Comparison of ENCODE assay signal across 12 cellular contexts in genomic region chr2:131056204-131056975, GRCh38. TPM values are rescaled to one million over a fixed set of nuclear protein-coding genes. Genes with fewer than 3 reads are reported as not detected.
A peak's percentile ranks its signal among the peaks of the same experiment; 100 is the strongest.
DNase-seq lines count a peak whose midpoint lies in the region; ATAC-seq and TF ChIP-seq lines count a peak whose summit lies in the region.
"Had no signal": no experiment of that assay in that cellular context is flagged by ENCODE, and none has a peak within 500 bp of the region (broad histone marks: within the 10 kb centered on the region; RNA-seq: fewer than 3 reads in every experiment).

No MANE protein-coding gene starts in this region.

- peak overlapping the region; percentile 12 for H3K14ac ChIP-seq in IMR-90 (replicated peaks; ENCODE audit: low read depth, low read length)

- peak overlapping the region in 4 of 7 donors; percentile 30 to 88 (median 58) for H3K27ac Mint-ChIP-seq in CD4-positive, alpha-beta memory T cell
- peak overlapping the region; percentile 82 for H3K27ac Mint-ChIP-seq in chondrocyte (ENCODE audit: unreplicated experiment)
- peak overlapping the region in 6 of 10 donors; percentile 26 to 87 (median 54) for H3K27ac Mint-ChIP-seq in naive thymus-derived CD8-positive, alpha-beta T cell
- H3K27ac Mint-ChIP-seq: nephron had no signal

- peak overlapping the region; percentile 77 for H4K91ac ChIP-seq in IMR-90 (ENCODE audit: insufficient read depth, low read depth, low read length)

- H2BK15ac ChIP-seq in IMR-90 (ENCODE audit: low read depth, low read length), result peak overlapping the region; percentile 45; the same call in 1 of the 3 replicates

- H3K27me3 Mint-ChIP-seq in CD4-positive, alpha-beta memory T cell, result no peaks in the 10 kb centered on the region
- H3K27me3 Mint-ChIP-seq in chondrocyte (ENCODE audit: low read depth), result no peaks in the 10 kb centered on the region
- no peaks in the 10 kb centered on the region for H3K27me3 Mint-ChIP-seq in naive thymus-derived CD8-positive, alpha-beta T cell
- H3K27me3 Mint-ChIP-seq: IgD-negative memory B cell had no signal

- peak overlapping the region; percentile 75 for H2BK5ac ChIP-seq in IMR-90 (ENCODE audit: low read depth, low read length, poor library complexity, severe bottlenecking)

- H3K27ac ChIP-seq in CD4-positive, alpha-beta memory T cell (ENCODE audit: low read depth, low read length), result no peak overlapping the region
- peak overlapping the region; percentile 43 for H3K27ac ChIP-seq in IMR-90 (ENCODE audit: insufficient read depth, low read length)
- H3K27ac ChIP-seq in WERI-Rb-1, result no peak overlapping the region
- H3K27ac ChIP-seq: C4-2B had no signal

- peak overlapping the region; percentile 7 for H2AFZ ChIP-seq in IMR-90 (replicated peaks; ENCODE audit: low read length, poor library complexity)

- WGBS in IMR-90 (ENCODE audit: extremely low coverage in 2 of 2, insufficient read length in 1 of 2), 2 experiments, result no CpG with 5 or more reads among the region's 6 CpGs

- peak overlapping the region; percentile 55; the same call in 1 of the 2 replicates for H3K9ac ChIP-seq in IMR-90 (ENCODE audit: low read depth, low read length)

- dilution Hi-C loops in IMR-90 (cut with HindIII; ENCODE audit: low sequenced_read_pairs, unreplicated experiment), result no loop called here

- TF ChIP-seq POLR2A in IMR-90 (IDR thresholded peaks at IDR 0.05; ENCODE audit: low read depth, low read length), result no peak

- H2AK5ac ChIP-seq in IMR-90 (ENCODE audit: low read depth, low read length), result peak overlapping the region; percentile 43; the same call in 1 of the 2 replicates

- POLR2A ChIA-PET in CD4-positive, alpha-beta memory T cell (lab: Charles Lee; ENCODE audit: partially characterized antibody), result no interaction called here
- POLR2A ChIA-PET in IMR-90 (lab: Charles Lee; ENCODE audit: unreplicated experiment), result interaction anchor here (0.8 kb wide), 1 partner anchor 10 kb away, joined by 4 read pairs; no protein-coding TSS in a partner anchor
- POLR2A ChIA-PET in naive thymus-derived CD8-positive, alpha-beta T cell (lab: Charles Lee), result no interaction called here

- CTCF ChIA-PET in CD4-positive, alpha-beta memory T cell (lab: Charles Lee; ENCODE audit: partially characterized antibody), result interaction anchor here (1.4 kb wide), 1 partner anchor 15 kb away, joined by 3 read pairs; no protein-coding TSS in a partner anchor
- CTCF ChIA-PET in IMR-90 (lab: Yijun Ruan, JAX), result interaction anchor here (0.7 kb wide), 1 partner anchor 18 kb away, joined by 3 read pairs; no protein-coding TSS in a partner anchor

- H2BK20ac ChIP-seq in IMR-90 (ENCODE audit: low read depth, low read length), result peak overlapping the region; percentile 47

- peaks cover 64% of the 10 kb centered on the region for H4K20me1 ChIP-seq in IMR-90 (ENCODE audit: insufficient read depth, low read length)

- no TSS peak for BruUV-seq in IMR-90 (replicated peaks; lab: Mats Ljungman, UMichigan)

- intact Hi-C loops in CD4-positive, alpha-beta memory T cell (cut with micrococcal nuclease), result no loop called here
- intact Hi-C loops in IMR-90 (cut with micrococcal nuclease), result loop anchor here (5.0 kb wide), 1 partner anchor 36 kb away; the partner anchor contains the start of gene FAM168B

- H3K9me1 ChIP-seq in IMR-90 (ENCODE audit: insufficient read depth, low read length), result peaks cover 28% of the 10 kb centered on the region

- H3K4me2 ChIP-seq in IMR-90 (ENCODE audit: low read depth, low read length), result peak overlapping the region; percentile 44; the same call in 1 of the 2 replicates

- peaks cover 0 to 3% (median 0%) of the 10 kb centered on the region in 8 donors for H3K9me3 Mint-ChIP-seq in CD4-positive, alpha-beta memory T cell
- no peaks in the 10 kb centered on the region for H3K9me3 Mint-ChIP-seq in chondrocyte (ENCODE audit: low read depth)
- H3K9me3 Mint-ChIP-seq in naive thymus-derived CD8-positive, alpha-beta T cell, result no peaks in the 10 kb centered on the region
- H3K9me3 Mint-ChIP-seq: nephron had no signal

- DNase-seq in CD4-positive, alpha-beta memory T cell, result no peak
- DNase-seq in IMR-90, result no peak
- no peak for DNase-seq in chondrocyte (ENCODE audit: low spot score)
- no peak for DNase-seq in naive thymus-derived CD8-positive, alpha-beta T cell
- DNase-seq in WERI-Rb-1, result no peak
- no peak for DNase-seq in HT-29 (ENCODE audit: low spot score)
- no peak for DNase-seq in NCI-H82 (lab: John Stamatoyannopoulos, UW)
- DNase-seq: aorta had no signal

- peak overlapping the region; percentile 70 for H3K4ac ChIP-seq in IMR-90 (ENCODE audit: low read depth, low read length)

- peak overlapping the region; percentile 56; the same call in 1 of the 2 replicates for H3K18ac ChIP-seq in IMR-90 (ENCODE audit: low read depth, low read length)

- H4K8ac ChIP-seq in IMR-90 (ENCODE audit: low read depth in 2 of 2, low read length in 2 of 2), result peak overlapping the region; percentile 50 to 66; a peak in 3 of 4 replicates

- no peak overlapping the region for H4K5ac ChIP-seq in IMR-90 (ENCODE audit: low read depth, low read length)

- TF ChIP-seq CTCF in IMR-90 (conservative IDR thresholded peaks at IDR 0.05; ENCODE audit: low read depth, low read length), result no peak
- no peak for TF ChIP-seq CTCF in chondrocyte (IDR thresholded peaks at IDR 0.05)
- TF ChIP-seq CTCF in WERI-Rb-1 (IDR thresholded peaks at IDR 0.05; ENCODE audit: low read depth, low read length), result no peak

- H3K56ac ChIP-seq in IMR-90 (ENCODE audit: extremely low read depth, insufficient read depth, low read length), result peak overlapping the region; percentile 48; the same call in 1 of the 2 replicates

- no peak overlapping the region for H3K4me3 ChIP-seq in CD4-positive, alpha-beta memory T cell (ENCODE audit: low read length in 2 of 2)
- H3K4me3 ChIP-seq in IMR-90 (ENCODE audit: insufficient read depth, low read depth, low read length) (no peak overlapping the region), WERI-Rb-1 (ENCODE audit: low read depth, low read length) (no peak overlapping the region)

- peak overlapping the region; percentile 85 for H3K23ac ChIP-seq in IMR-90 (ENCODE audit: low read depth, low read length)

- H3K36me3 Mint-ChIP-seq in CD4-positive, alpha-beta memory T cell, result peaks cover 54 to 81% of the 10 kb centered on the region in 2 donors
- peaks cover 29% of the 10 kb centered on the region for H3K36me3 Mint-ChIP-seq in chondrocyte (ENCODE audit: low read depth)
- peaks cover 6 to 87% (median 22%) of the 10 kb centered on the region in 3 donors for H3K36me3 Mint-ChIP-seq in naive thymus-derived CD8-positive, alpha-beta T cell

- peak overlapping the region; percentile 37 for H2AK9ac ChIP-seq in IMR-90 (replicated peaks; ENCODE audit: low read depth, low read length, poor library complexity)

- H2BK120ac ChIP-seq in IMR-90 (ENCODE audit: low read depth, low read length), result peak overlapping the region; percentile 89

- no peaks in the 10 kb centered on the region for H3K4me1 ChIP-seq in CD4-positive, alpha-beta memory T cell (ENCODE audit: insufficient read depth, low read length)
- H3K4me1 ChIP-seq in IMR-90 (ENCODE audit: control insufficient read depth, insufficient read depth, low read length), result peaks cover 19% of the 10 kb centered on the region

- no peaks in the 10 kb centered on the region for H3K27me3 ChIP-seq in CD4-positive, alpha-beta memory T cell (ENCODE audit: insufficient read depth, low read length)
- H3K27me3 ChIP-seq in IMR-90 (ENCODE audit: control insufficient read depth, insufficient read depth, low read length) (no peaks in the 10 kb centered on the region), WERI-Rb-1 (ENCODE audit: insufficient read depth, low read depth, severe bottlenecking) (no peaks in the 10 kb centered on the region)

- ATAC-seq in IMR-90 (ENCODE audit: low read depth), result peak; percentile 7; the same call in 1 of the 2 replicates
- no peak for ATAC-seq in naive thymus-derived CD8-positive, alpha-beta T cell
- no peak for ATAC-seq in esophagus mucosa

- peaks cover 34 to 79% of the 10 kb centered on the region in 2 experiments; a peak in 3 of 4 replicates for H3K79me1 ChIP-seq in IMR-90 (ENCODE audit: low read depth in 1 of 2, low read length in 2 of 2)

- H3K4me1 Mint-ChIP-seq in CD4-positive, alpha-beta memory T cell, result peaks cover 16 to 35% (median 27%) of the 10 kb centered on the region in 4 donors
- peaks cover 35% of the 10 kb centered on the region for H3K4me1 Mint-ChIP-seq in chondrocyte (ENCODE audit: low read depth)
- H3K4me1 Mint-ChIP-seq in naive thymus-derived CD8-positive, alpha-beta T cell, result peaks cover 20 to 47% (median 31%) of the 10 kb centered on the region in 4 donors

- TF ChIP-seq RAD21 in IMR-90 (IDR thresholded peaks at IDR 0.05; ENCODE audit: low read length), result no peak

- in situ Hi-C loops in IMR-90 (cut with MboI; ENCODE audit: low sequenced_read_pairs), result no loop called here

- no peak overlapping the region for H3K4me3 Mint-ChIP-seq in CD4-positive, alpha-beta memory T cell
- no peak overlapping the region for H3K4me3 Mint-ChIP-seq in chondrocyte (ENCODE audit: unreplicated experiment)
- no peak overlapping the region for H3K4me3 Mint-ChIP-seq in naive thymus-derived CD8-positive, alpha-beta T cell
- H3K4me3 Mint-ChIP-seq: nephron had no signal

- H3K9me3 ChIP-seq in CD4-positive, alpha-beta memory T cell (ENCODE audit: control insufficient read depth in 1 of 2, low read length in 2 of 2), result no peaks in the 10 kb centered on the region
- H3K9me3 ChIP-seq in IMR-90 (ENCODE audit: control insufficient read depth, insufficient read depth, low read length), result no peaks in the 10 kb centered on the region
- H3K9me3 ChIP-seq in WERI-Rb-1 (ENCODE audit: severe bottlenecking), result no peaks in the 10 kb centered on the region

- H3K36me3 ChIP-seq in CD4-positive, alpha-beta memory T cell (ENCODE audit: insufficient read depth, low read length), result peaks cover 46% of the 10 kb centered on the region
- H3K36me3 ChIP-seq in IMR-90 (ENCODE audit: control insufficient read depth, insufficient read depth, low read length) (peaks cover 41% of the 10 kb centered on the region), WERI-Rb-1 (peaks cover 81% of the 10 kb centered on the region)

RNA-seq across cellular contexts. Expression of gene FAM168B, which starts 36.9 kb away (rescaled TPM):
- total RNA-seq in CD4-positive, alpha-beta memory T cell, result 10 to 100 TPM; 79.4 to 81.0 TPM
- polyA plus RNA-seq in CD4-positive, alpha-beta memory T cell, result 10 to 100 TPM; 17.4 to 37.2 TPM
- total RNA-seq in IMR-90 (2012; rRNA removed) (76.4 and 86.7 TPM in 2 replicates), chondrocyte (94.9 to 118 TPM (median 111 TPM) in 3 replicates), esophagus mucosa (42.9 TPM)
- polyA plus RNA-seq in IMR-90 (2012; rRNA removed), result 106 and 121 TPM in 2 replicates
- polyA plus RNA-seq in IMR-90 (2012; cell fraction: cytosol; rRNA removed), result 49.5 and 136 TPM in 2 replicates
- 70.7 and 119 TPM in 2 replicates for polyA plus RNA-seq in IMR-90 (2012; cell fraction: nucleus; rRNA removed; ENCODE audit: low replicate concordance)
- 10 to 100 TPM; 82.0 to 89.1 TPM for total RNA-seq in naive thymus-derived CD8-positive, alpha-beta T cell
- 10 to 100 TPM; 29.9 to 43.8 (median 35.8) TPM for polyA plus RNA-seq in naive thymus-derived CD8-positive, alpha-beta T cell
- total RNA-seq in HT-29 (2014; rRNA removed; shearing (Covaris generic)), result 104 TPM in 2 replicates

RNA-seq across cellular contexts. Expression of gene PLEKHB2, which starts 48.7 kb away (rescaled TPM):
- total RNA-seq in CD4-positive, alpha-beta memory T cell, result 10 to 100 TPM; 45.5 to 48.3 TPM
- polyA plus RNA-seq in CD4-positive, alpha-beta memory T cell, result 10 to 100 TPM; 70.3 to 84.2 TPM
- total RNA-seq in IMR-90 (2012; rRNA removed) (82.1 and 118 TPM in 2 replicates), chondrocyte (44.5 to 60.6 TPM (median 57.7 TPM) in 3 replicates), esophagus mucosa (30.8 TPM)
- 57.6 and 62.9 TPM in 2 replicates for polyA plus RNA-seq in IMR-90 (2012; rRNA removed)
- 27.2 and 28.3 TPM in 2 replicates for polyA plus RNA-seq in IMR-90 (2012; cell fraction: cytosol; rRNA removed)
- polyA plus RNA-seq in IMR-90 (2012; cell fraction: nucleus; rRNA removed; ENCODE audit: low replicate concordance), result 12.8 and 29.2 TPM in 2 replicates
- 10 to 100 TPM; 44.2 to 48.6 TPM for total RNA-seq in naive thymus-derived CD8-positive, alpha-beta T cell
- 10 to 100 TPM; 63.0 to 70.7 (median 65.7) TPM for polyA plus RNA-seq in naive thymus-derived CD8-positive, alpha-beta T cell
- total RNA-seq in HT-29 (2014; rRNA removed; shearing (Covaris generic)), result 85.1 and 93.9 TPM in 2 replicates
